Comparison of ENCODE assay signal across 9 cellular contexts in the genomic region with DNA sequence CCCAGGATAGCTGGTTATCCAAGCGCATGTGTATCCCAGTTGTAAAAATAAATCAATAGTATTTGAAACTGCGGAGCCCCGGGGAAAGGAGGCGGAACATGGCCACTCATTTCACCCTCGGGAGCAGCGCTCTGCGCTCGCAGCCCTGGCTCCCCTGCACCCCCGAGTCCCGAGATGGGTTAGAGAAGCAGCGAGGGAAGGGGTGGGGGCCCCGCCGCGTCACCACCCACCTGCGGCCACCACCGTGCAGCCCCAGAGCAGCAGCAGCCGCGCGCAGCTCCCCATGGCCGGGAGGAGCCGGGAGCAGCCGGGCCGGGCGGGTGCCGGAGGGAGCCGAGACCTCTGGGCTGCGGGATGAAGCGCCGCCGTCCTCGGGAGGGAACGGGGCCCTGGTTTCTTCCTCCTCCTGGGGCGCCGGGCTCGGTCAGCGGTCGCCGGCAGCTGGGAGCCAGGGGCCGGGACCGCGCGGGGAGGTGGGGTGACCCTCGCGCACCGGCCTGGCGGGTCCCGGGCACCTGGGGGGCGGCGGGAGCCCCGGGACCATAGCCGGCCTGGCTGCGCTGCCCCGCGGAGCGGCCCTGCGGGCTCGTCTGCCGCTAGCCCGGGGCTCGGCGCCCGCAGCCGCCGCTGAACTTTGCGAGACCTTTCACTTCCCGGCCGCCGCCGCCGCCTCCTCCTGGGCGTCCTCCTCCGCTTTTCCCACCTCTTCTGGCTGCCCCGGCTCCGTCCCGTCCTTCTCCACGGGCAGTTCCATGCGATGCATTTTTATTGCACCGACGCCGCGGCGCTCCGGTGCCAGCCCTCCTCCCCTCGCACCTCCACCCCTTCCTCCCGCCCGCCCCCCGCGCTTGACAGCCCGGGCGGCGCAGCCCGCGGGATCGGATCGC. TPM values are rescaled to one million over a fixed set of nuclear protein-coding genes. Genes with fewer than 3 reads are reported as not detected.
DNase-seq lines count a peak whose midpoint lies in the region; ATAC-seq and TF ChIP-seq lines count a peak whose summit lies in the region.
"Had no signal": no experiment of that assay in that cellular context is flagged by ENCODE, and none has a peak within 500 bp of the region (broad histone marks: within the 10 kb centered on the region; RNA-seq: fewer than 3 reads in every experiment).

NTN4 (minus strand) TSS at position 740 of the 887 bp plus-strand sequence; CDS start at position 285, 455 bp downstream.

- no peak for TF ChIP-seq EP300 in upper lobe of left lung (IDR thresholded peaks at IDR 0.05)

- peaks cover 10% of the 10 kb centered on the region for H3K4me1 Mint-ChIP-seq in activated CD4-positive, alpha-beta T cell treated with anti-CD3 and anti-CD28 coated beads, Interleukin-2, amount 10 ng/mL, durations not matched to agents 24 days and 14 days

- TF ChIP-seq CTCF in epithelial cell of esophagus (IDR thresholded peaks at IDR 0.05; ENCODE audit: insufficient read depth, low read depth, low read length, missing control alignments) (no peak), upper lobe of left lung (IDR thresholded peaks at IDR 0.05) (no peak)

- no peaks in the 10 kb centered on the region for H3K9me3 Mint-ChIP-seq in activated CD4-positive, alpha-beta T cell treated with anti-CD3 and anti-CD28 coated beads, Interleukin-2, amount 10 ng/mL, durations not matched to agents 24 days and 14 days

- TF ChIP-seq POLR2A in upper lobe of left lung (IDR thresholded peaks at IDR 0.05), result peak in 1 of 4 donors; percentile 37

- intact Hi-C loops in activated CD4-positive, alpha-beta T cell treated with anti-CD3 and anti-CD28 coated beads, Interleukin-2, amount 10 ng/mL, durations not matched to agents 24 days and 14 days (cut with micrococcal nuclease), result no loop called here

- peak within 1 kb of the TSS; percentile 84 for H3K4me3 Mint-ChIP-seq in activated CD4-positive, alpha-beta T cell treated with anti-CD3 and anti-CD28 coated beads, Interleukin-2, amount 10 ng/mL, durations not matched to agents 24 days and 14 days

- DNase-seq in NCI-H1092 treated with DMSO at 0.1 percent for 48 hours (lab: John Stamatoyannopoulos, UW) (peak; percentile 28), NCI-H1092 (lab: John Stamatoyannopoulos, UW) (no peak), epithelial cell of esophagus (ENCODE audit: low read depth) (peak; percentile 50), upper lobe of left lung (peak; percentile 34 to 91)
- peak; percentile 75 for DNase-seq in activated CD4-positive, alpha-beta T cell treated with anti-CD3 and anti-CD28 coated beads, Interleukin-2, amount 10 ng/mL, durations not matched to agents 24 days and 14 days

- no peaks in the 10 kb centered on the region for H3K36me3 Mint-ChIP-seq in activated CD4-positive, alpha-beta T cell treated with anti-CD3 and anti-CD28 coated beads, Interleukin-2, amount 10 ng/mL, durations not matched to agents 24 days and 14 days (ENCODE audit: low read depth)

- no peak within 1 kb of the TSS for H3K27ac Mint-ChIP-seq in activated CD4-positive, alpha-beta T cell treated with anti-CD3 and anti-CD28 coated beads, Interleukin-2, amount 10 ng/mL, durations not matched to agents 24 days and 14 days

- H3K4me3 ChIP-seq in HUES6 (ENCODE audit: low read depth, low read length) (peak within 1 kb of the TSS; percentile 81), epithelial cell of esophagus (ENCODE audit: low read length) (peak within 1 kb of the TSS; percentile 63), mucosa of stomach (ENCODE audit: low read length) (peak within 1 kb of the TSS; percentile 48), upper lobe of left lung (peak within 1 kb of the TSS; percentile 73 to 89 (median 85))

- H3K27ac ChIP-seq in HUES6 (ENCODE audit: low read depth, low read length) (no peak within 1 kb of the TSS), upper lobe of left lung (peak within 1 kb of the TSS; percentile 82 to 93 (median 84))
- H3K27ac ChIP-seq: C4-2B had no signal

- peak; percentile 54 to 69 for ATAC-seq in upper lobe of left lung (ENCODE audit: low FRiP score in 2 of 2)
- no peak for ATAC-seq in HG02623 (IDR thresholded peaks at IDR 0.05; ENCODE audit: unreplicated experiment)

- H3K9me3 ChIP-seq in HUES6 (ENCODE audit: control insufficient read depth, insufficient read depth, low read depth, low read length), result no peaks in the 10 kb centered on the region
- H3K9me3 ChIP-seq in mucosa of stomach (ENCODE audit: control insufficient read depth, low read length), result no peaks in the 10 kb centered on the region
- no peaks in the 10 kb centered on the region for H3K9me3 ChIP-seq in upper lobe of left lung

- H3K27me3 Mint-ChIP-seq in activated CD4-positive, alpha-beta T cell treated with anti-CD3 and anti-CD28 coated beads, Interleukin-2, amount 10 ng/mL, durations not matched to agents 24 days and 14 days, result peaks cover 73% of the 10 kb centered on the region

- H3K36me3 ChIP-seq in HUES6 (ENCODE audit: control insufficient read depth, insufficient read depth, low read length), result no peaks in the 10 kb centered on the region
- H3K36me3 ChIP-seq in mucosa of stomach (ENCODE audit: control insufficient read depth, insufficient read depth, low read length), result no peaks in the 10 kb centered on the region
- no peaks in the 10 kb centered on the region for H3K36me3 ChIP-seq in upper lobe of left lung

- peaks cover 62% of the 10 kb centered on the region for H3K27me3 ChIP-seq in HUES6 (ENCODE audit: control insufficient read depth, insufficient read depth, low read length)
- H3K27me3 ChIP-seq in mucosa of stomach (ENCODE audit: control insufficient read depth, insufficient read depth, low read length), result peaks cover 7% of the 10 kb centered on the region
- H3K27me3 ChIP-seq in upper lobe of left lung, result peaks cover 0 to 7% (median 1%) of the 10 kb centered on the region in 4 donors

- WGBS in upper lobe of left lung, 2 donors, result 0 to 1% methylated on average over 16 to 30 of the region's 95 CpGs

- H3K4me1 ChIP-seq in HUES6 (ENCODE audit: control insufficient read depth, insufficient read depth, low read length) (peaks cover 4% of the 10 kb centered on the region; the same call in 1 of the 2 replicates), mucosa of stomach (ENCODE audit: control insufficient read depth, insufficient read depth, low read length) (peaks cover 21% of the 10 kb centered on the region), upper lobe of left lung (peaks cover 17 to 45% (median 26%) of the 10 kb centered on the region in 4 donors)

- H3K9ac ChIP-seq in HUES6 (ENCODE audit: low read length), result peak within 1 kb of the TSS; percentile 57
- H3K9ac ChIP-seq in mucosa of stomach (ENCODE audit: low read length), result peak within 1 kb of the TSS; percentile 84

RNA-seq across cellular contexts. Expression of gene NTN4, which starts in this region (rescaled TPM):
- not detected in 2 replicates for total RNA-seq in activated CD4-positive, alpha-beta T cell treated with anti-CD3 and anti-CD28 coated beads, Interleukin-2, amount 10 ng/mL, durations not matched to agents 24 days and 14 days
- 100 to 1,000 TPM in 2 of 6 donors, 10 to 100 TPM in 4; 74.1 to 115 (median 94.3) TPM for total RNA-seq in upper lobe of left lung

Comparison
In these comparisons a context has a peak if more than half of its experiments do, and no peak if none do; other contexts are left out.
1. RNA of gene NTN4 (total RNA-seq): 74.1 to 115 TPM in upper lobe of left lung; not detected in activated CD4-positive, alpha-beta T cell treated with anti-CD3 and anti-CD28 coated beads, Interleukin-2, amount 10 ng/mL, durations not matched to agents 24 days and 14 days; every median in the first group is over 10 times any median in the second.
2. Peak in DNase-seq in activated CD4-positive, alpha-beta T cell treated with anti-CD3 and anti-CD28 coated beads, Interleukin-2, amount 10 ng/mL, durations not matched to agents 24 days and 14 days; RNA of the gene not detected or under 1 TPM.
3. Peak in every context shown above with its lines, with median percentiles within 50 percentile points of each other: H3K4me3 ChIP-seq.